10 cellular contexts compared by ENCODE assay signal in genomic region chr10:122460891-122461293, GRCh38. TPM values are rescaled to one million over a fixed set of nuclear protein-coding genes. Genes with fewer than 3 reads are reported as not detected.
A peak's percentile ranks its signal among the peaks of the same experiment; 100 is the strongest.
DNase-seq lines count a peak whose midpoint lies in the region; ATAC-seq and TF ChIP-seq lines count a peak whose summit lies in the region.
"Had no signal": no experiment of that assay in that cellular context is flagged by ENCODE, and none has a peak within 500 bp of the region (broad histone marks: within the 10 kb centered on the region; RNA-seq: fewer than 3 reads in every experiment).

No MANE protein-coding gene starts in this region.

- TF ChIP-seq CTCF in epithelial cell of proximal tubule (conservative IDR thresholded peaks at IDR 0.05; ENCODE audit: low read depth, low read length) (no peak), uterus (IDR thresholded peaks at IDR 0.05) (no peak)

- peaks cover 0 to 4% of the 10 kb centered on the region in 2 donors for H3K36me3 ChIP-seq in muscle layer of duodenum (ENCODE audit: control insufficient read depth in 1 of 2, insufficient read depth in 2 of 2, low read length in 2 of 2)
- no peaks in the 10 kb centered on the region for H3K36me3 ChIP-seq in uterus

- H3K4me3 ChIP-seq in epithelial cell of proximal tubule (ENCODE audit: low read depth, low read length) (peak overlapping the region; percentile 80), muscle layer of duodenum (ENCODE audit: low read depth in 1 of 2, low read length in 2 of 2) (peak overlapping the region; percentile 44 to 68), uterus (peak overlapping the region; percentile 56 to 85)

- H3K4me1 ChIP-seq in muscle layer of duodenum (ENCODE audit: control insufficient read depth in 1 of 2, insufficient read depth in 2 of 2, low read length in 2 of 2) (peaks cover 0 to 8% of the 10 kb centered on the region in 2 donors), uterus (peaks cover 0 to 4% of the 10 kb centered on the region in 2 donors)

- intact Hi-C loops in uterus (cut with DNase I; ENCODE audit: low total_unique reads) = no loop called here

- H3K4me1 Mint-ChIP-seq in activated naive CD4-positive, alpha-beta T cell treated with anti-CD3 and anti-CD28 coated beads, Interleukin-2, amount 50 U/mL, for 24 hours = peaks cover 8% of the 10 kb centered on the region
- H3K4me1 Mint-ChIP-seq in activated naive CD4-positive, alpha-beta T cell treated with anti-CD3 and anti-CD28 coated beads, Interleukin-2, amount 10 ng/mL, durations not matched to agents 7 days and 5 days = peaks cover 11% of the 10 kb centered on the region

- no peak for DNase-seq in activated naive CD4-positive, alpha-beta T cell treated with anti-CD3 and anti-CD28 coated beads, Interleukin-2, amount 10 ng/mL, durations not matched to agents 7 days and 5 days
- no peak for DNase-seq in epithelial cell of proximal tubule (ENCODE audit: low read depth)
- DNase-seq in uterus = no peak
- no peak for DNase-seq in NCI-H510A treated with DMSO at 0.1 percent for 48 hours (lab: John Stamatoyannopoulos, UW)
- DNase-seq: activated CD4-positive, CD25-positive, alpha-beta regulatory T cell; CD4-positive, CD25-positive, alpha-beta regulatory T cell had no signal

- CTCF ChIA-PET in activated naive CD4-positive, alpha-beta T cell treated with anti-CD3 and anti-CD28 coated beads, Interleukin-2, amount 10 ng/mL, durations not matched to agents 7 days and 5 days (lab: Charles Lee) = no interaction called here

- no peak overlapping the region for H3K27ac Mint-ChIP-seq in activated naive CD4-positive, alpha-beta T cell treated with anti-CD3 and anti-CD28 coated beads, Interleukin-2, amount 50 U/mL, for 24 hours
- H3K27ac Mint-ChIP-seq in activated naive CD4-positive, alpha-beta T cell treated with anti-CD3 and anti-CD28 coated beads, Interleukin-2, amount 10 ng/mL, durations not matched to agents 7 days and 5 days = no peak overlapping the region
- H3K27ac Mint-ChIP-seq: CD4-positive, CD25-positive, alpha-beta regulatory T cell had no signal

- peaks cover 45% of the 10 kb centered on the region for H3K27me3 Mint-ChIP-seq in activated naive CD4-positive, alpha-beta T cell treated with anti-CD3 and anti-CD28 coated beads, Interleukin-2, amount 50 U/mL, for 24 hours
- H3K27me3 Mint-ChIP-seq in activated naive CD4-positive, alpha-beta T cell treated with anti-CD3 and anti-CD28 coated beads, Interleukin-2, amount 10 ng/mL, durations not matched to agents 7 days and 5 days = peaks cover 89% of the 10 kb centered on the region

- H3K27me3 ChIP-seq in muscle layer of duodenum (ENCODE audit: low read depth, low read length) (no peaks in the 10 kb centered on the region), uterus (no peaks in the 10 kb centered on the region)

- H3K36me3 Mint-ChIP-seq in activated naive CD4-positive, alpha-beta T cell treated with anti-CD3 and anti-CD28 coated beads, Interleukin-2, amount 50 U/mL, for 24 hours = no peaks in the 10 kb centered on the region
- H3K36me3 Mint-ChIP-seq in activated naive CD4-positive, alpha-beta T cell treated with anti-CD3 and anti-CD28 coated beads, Interleukin-2, amount 10 ng/mL, durations not matched to agents 7 days and 5 days = no peaks in the 10 kb centered on the region
- H3K36me3 Mint-ChIP-seq: CD4-positive, CD25-positive, alpha-beta regulatory T cell had no signal

- H3K9me3 Mint-ChIP-seq in activated naive CD4-positive, alpha-beta T cell treated with anti-CD3 and anti-CD28 coated beads, Interleukin-2, amount 50 U/mL, for 24 hours = no peaks in the 10 kb centered on the region
- H3K9me3 Mint-ChIP-seq in activated naive CD4-positive, alpha-beta T cell treated with anti-CD3 and anti-CD28 coated beads, Interleukin-2, amount 10 ng/mL, durations not matched to agents 7 days and 5 days = no peaks in the 10 kb centered on the region

- H3K9me3 ChIP-seq in muscle layer of duodenum (ENCODE audit: control insufficient read depth in 1 of 2, low read length in 2 of 2) (no peaks in the 10 kb centered on the region), uterus (no peaks in the 10 kb centered on the region)

- peak overlapping the region; percentile 6 for H3K4me3 Mint-ChIP-seq in activated naive CD4-positive, alpha-beta T cell treated with anti-CD3 and anti-CD28 coated beads, Interleukin-2, amount 50 U/mL, for 24 hours
- H3K4me3 Mint-ChIP-seq in activated naive CD4-positive, alpha-beta T cell treated with anti-CD3 and anti-CD28 coated beads, Interleukin-2, amount 10 ng/mL, durations not matched to agents 7 days and 5 days = no peak overlapping the region

- H3K27ac ChIP-seq in muscle layer of duodenum (ENCODE audit: low read length) = no peak overlapping the region
- H3K27ac ChIP-seq in uterus = peak overlapping the region; percentile 90 to 96

- ATAC-seq in HG03469 (IDR thresholded peaks at IDR 0.05; ENCODE audit: unreplicated experiment) (no peak), HG03095 (IDR thresholded peaks at IDR 0.05; ENCODE audit: unreplicated experiment) (no peak)

- TF ChIP-seq POLR2A in uterus (IDR thresholded peaks at IDR 0.05) = no peak

RNA-seq across cellular contexts. Expression of gene HTRA1, which starts 0.5 kb away (rescaled TPM):
- total RNA-seq in epithelial cell of proximal tubule (19.8 and 35.7 TPM in 2 replicates), uterus (100 to 1,000 TPM in 3 of 4 donors, 10 to 100 TPM in 1; 98.3 to 153 (median 142) TPM)
- total RNA-seq: CD4-positive, CD25-positive, alpha-beta regulatory T cell had no signal

RNA-seq across cellular contexts. Expression of gene ARMS2, which starts 6.4 kb away (rescaled TPM):
- total RNA-seq in epithelial cell of proximal tubule (not detected in 2 replicates), uterus (not detected)
- total RNA-seq: CD4-positive, CD25-positive, alpha-beta regulatory T cell had no signal
